Comparison of ENCODE assay signal across 1 cellular context in genomic region chr20:5788385-5788895, GRCh38.
A peak's percentile ranks its signal among the peaks of the same experiment; 100 is the strongest.
TF ChIP-seq lines count a peak whose summit lies in the region.

No MANE protein-coding gene starts in this region.

TF ChIP-seq in GM12878, 131 proteins besides CTCF, POLR2A, EP300 and RAD21 (continued from another document):
- TF ChIP-seq, protein P1, sequence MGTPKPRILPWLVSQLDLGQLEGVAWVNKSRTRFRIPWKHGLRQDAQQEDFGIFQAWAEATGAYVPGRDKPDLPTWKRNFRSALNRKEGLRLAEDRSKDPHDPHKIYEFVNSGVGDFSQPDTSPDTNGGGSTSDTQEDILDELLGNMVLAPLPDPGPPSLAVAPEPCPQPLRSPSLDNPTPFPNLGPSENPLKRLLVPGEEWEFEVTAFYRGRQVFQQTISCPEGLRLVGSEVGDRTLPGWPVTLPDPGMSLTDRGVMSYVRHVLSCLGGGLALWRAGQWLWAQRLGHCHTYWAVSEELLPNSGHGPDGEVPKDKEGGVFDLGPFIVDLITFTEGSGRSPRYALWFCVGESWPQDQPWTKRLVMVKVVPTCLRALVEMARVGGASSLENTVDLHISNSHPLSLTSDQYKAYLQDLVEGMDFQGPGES (IDR thresholded peaks at IDR 0.05): no peak
- TF ChIP-seq SMARCA5 (IDR thresholded peaks at IDR 0.05) (peak; percentile 76), CBX3 (IDR thresholded peaks at IDR 0.05; ENCODE audit: borderline replicate concordance, low read depth) (no peak), ZNF207 (IDR thresholded peaks at IDR 0.05; ENCODE audit: borderline replicate concordance) (no peak), NBN (IDR thresholded peaks at IDR 0.05) (no peak), MAX (IDR thresholded peaks at IDR 0.05; ENCODE audit: low read depth, low read length) (no peak), SMC3 (IDR thresholded peaks at IDR 0.05; ENCODE audit: borderline replicate concordance, low read length) (peak; percentile 99), FOXM1 (IDR thresholded peaks at IDR 0.05; ENCODE audit: low read depth, low read length) (peak; percentile 67; the same call in 1 of the 2 replicates), RUNX3 (IDR thresholded peaks at IDR 0.05; ENCODE audit: low read length) (no peak), WRNIP1 (IDR thresholded peaks at IDR 0.05; ENCODE audit: borderline replicate concordance, low read depth, low read length) (no peak), STAT1 (conservative IDR thresholded peaks at IDR 0.05) (no peak), HSF1 (IDR thresholded peaks at IDR 0.05; ENCODE audit: low read depth, low read length) (no peak), CEBPZ (IDR thresholded peaks at IDR 0.05; ENCODE audit: low read depth, low read length) (no peak), TAF1 (IDR thresholded peaks at IDR 0.05; ENCODE audit: borderline replicate concordance, low read depth, low read length) (no peak), ATF7 (IDR thresholded peaks at IDR 0.05; ENCODE audit: low read depth) (no peak), RCOR1 (conservative IDR thresholded peaks at IDR 0.05; ENCODE audit: low read depth, low read length) (no peak), KDM1A (IDR thresholded peaks at IDR 0.05; ENCODE audit: borderline replicate concordance) (no peak), ZNF274 (IDR thresholded peaks at IDR 0.05; ENCODE audit: insufficient read depth, insufficient read length) (no peak), TBL1XR1 (IDR thresholded peaks at IDR 0.05; ENCODE audit: low read depth, low read length) (no peak), ASH2L (IDR thresholded peaks at IDR 0.05; ENCODE audit: borderline replicate concordance, low read depth) (no peak), BMI1 (IDR thresholded peaks at IDR 0.05; ENCODE audit: borderline replicate concordance) (no peak), SRF (IDR thresholded peaks at IDR 0.05; ENCODE audit: low read depth in 2 of 2, low read length in 2 of 2) (no peak), MTA3 (IDR thresholded peaks at IDR 0.05; ENCODE audit: borderline replicate concordance, low read length) (no peak), NFXL1 (IDR thresholded peaks at IDR 0.05; ENCODE audit: borderline replicate concordance) (no peak), KAT2A (conservative IDR thresholded peaks at IDR 0.05; ENCODE audit: control insufficient read depth, low read depth, low read length) (no peak), TCF7 (IDR thresholded peaks at IDR 0.05; ENCODE audit: borderline replicate concordance) (no peak), YBX1 (IDR thresholded peaks at IDR 0.05) (no peak), CHD1 (IDR thresholded peaks at IDR 0.05; ENCODE audit: low read depth, low read length) (no peak), ESRRA (IDR thresholded peaks at IDR 0.05; ENCODE audit: low read length) (no peak), ZBED1 (IDR thresholded peaks at IDR 0.05; ENCODE audit: borderline replicate concordance) (no peak), ZSCAN29 (IDR thresholded peaks at IDR 0.05) (no peak), RB1 (IDR thresholded peaks at IDR 0.05; ENCODE audit: borderline replicate concordance) (no peak), ETV6 (conservative IDR thresholded peaks at IDR 0.05 in 1 of 2, IDR thresholded peaks at IDR 0.05 in 1 of 2; ENCODE audit: borderline replicate concordance in 1 of 2, low read depth in 1 of 2) (no peak), MEF2A (IDR thresholded peaks at IDR 0.05; ENCODE audit: insufficient read depth, low read depth, low read length) (peak; percentile 45; the same call in 1 of the 2 replicates), MYB (IDR thresholded peaks at IDR 0.05; ENCODE audit: borderline replicate concordance, low read depth, low read length) (no peak), IRF4 (IDR thresholded peaks at IDR 0.05; ENCODE audit: low read depth, low read length) (no peak), SPI1 (IDR thresholded peaks at IDR 0.05; ENCODE audit: borderline replicate concordance, insufficient read depth, low read depth, low read length) (no peak), SP1 (IDR thresholded peaks at IDR 0.05; ENCODE audit: low read depth, low read length) (no peak), LARP7 (IDR thresholded peaks at IDR 0.05) (no peak)
- TF ChIP-seq, protein P2, sequence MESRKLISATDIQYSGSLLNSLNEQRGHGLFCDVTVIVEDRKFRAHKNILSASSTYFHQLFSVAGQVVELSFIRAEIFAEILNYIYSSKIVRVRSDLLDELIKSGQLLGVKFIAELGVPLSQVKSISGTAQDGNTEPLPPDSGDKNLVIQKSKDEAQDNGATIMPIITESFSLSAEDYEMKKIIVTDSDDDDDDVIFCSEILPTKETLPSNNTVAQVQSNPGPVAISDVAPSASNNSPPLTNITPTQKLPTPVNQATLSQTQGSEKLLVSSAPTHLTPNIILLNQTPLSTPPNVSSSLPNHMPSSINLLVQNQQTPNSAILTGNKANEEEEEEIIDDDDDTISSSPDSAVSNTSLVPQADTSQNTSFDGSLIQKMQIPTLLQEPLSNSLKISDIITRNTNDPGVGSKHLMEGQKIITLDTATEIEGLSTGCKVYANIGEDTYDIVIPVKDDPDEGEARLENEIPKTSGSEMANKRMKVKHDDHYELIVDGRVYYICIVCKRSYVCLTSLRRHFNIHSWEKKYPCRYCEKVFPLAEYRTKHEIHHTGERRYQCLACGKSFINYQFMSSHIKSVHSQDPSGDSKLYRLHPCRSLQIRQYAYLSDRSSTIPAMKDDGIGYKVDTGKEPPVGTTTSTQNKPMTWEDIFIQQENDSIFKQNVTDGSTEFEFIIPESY (IDR thresholded peaks at IDR 0.05): no peak
- TF ChIP-seq, protein P3, sequence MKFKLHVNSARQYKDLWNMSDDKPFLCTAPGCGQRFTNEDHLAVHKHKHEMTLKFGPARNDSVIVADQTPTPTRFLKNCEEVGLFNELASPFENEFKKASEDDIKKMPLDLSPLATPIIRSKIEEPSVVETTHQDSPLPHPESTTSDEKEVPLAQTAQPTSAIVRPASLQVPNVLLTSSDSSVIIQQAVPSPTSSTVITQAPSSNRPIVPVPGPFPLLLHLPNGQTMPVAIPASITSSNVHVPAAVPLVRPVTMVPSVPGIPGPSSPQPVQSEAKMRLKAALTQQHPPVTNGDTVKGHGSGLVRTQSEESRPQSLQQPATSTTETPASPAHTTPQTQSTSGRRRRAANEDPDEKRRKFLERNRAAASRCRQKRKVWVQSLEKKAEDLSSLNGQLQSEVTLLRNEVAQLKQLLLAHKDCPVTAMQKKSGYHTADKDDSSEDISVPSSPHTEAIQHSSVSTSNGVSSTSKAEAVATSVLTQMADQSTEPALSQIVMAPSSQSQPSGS (IDR thresholded peaks at IDR 0.05; ENCODE audit: low read length): no peak
- TF ChIP-seq, protein P4, sequence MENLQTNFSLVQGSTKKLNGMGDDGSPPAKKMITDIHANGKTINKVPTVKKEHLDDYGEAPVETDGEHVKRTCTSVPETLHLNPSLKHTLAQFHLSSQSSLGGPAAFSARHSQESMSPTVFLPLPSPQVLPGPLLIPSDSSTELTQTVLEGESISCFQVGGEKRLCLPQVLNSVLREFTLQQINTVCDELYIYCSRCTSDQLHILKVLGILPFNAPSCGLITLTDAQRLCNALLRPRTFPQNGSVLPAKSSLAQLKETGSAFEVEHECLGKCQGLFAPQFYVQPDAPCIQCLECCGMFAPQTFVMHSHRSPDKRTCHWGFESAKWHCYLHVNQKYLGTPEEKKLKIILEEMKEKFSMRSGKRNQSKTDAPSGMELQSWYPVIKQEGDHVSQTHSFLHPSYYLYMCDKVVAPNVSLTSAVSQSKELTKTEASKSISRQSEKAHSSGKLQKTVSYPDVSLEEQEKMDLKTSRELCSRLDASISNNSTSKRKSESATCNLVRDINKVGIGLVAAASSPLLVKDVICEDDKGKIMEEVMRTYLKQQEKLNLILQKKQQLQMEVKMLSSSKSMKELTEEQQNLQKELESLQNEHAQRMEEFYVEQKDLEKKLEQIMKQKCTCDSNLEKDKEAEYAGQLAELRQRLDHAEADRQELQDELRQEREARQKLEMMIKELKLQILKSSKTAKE (IDR thresholded peaks at IDR 0.05; ENCODE audit: low read depth, poor library complexity, severe bottlenecking): peak; percentile 57
- TF ChIP-seq, protein P5, sequence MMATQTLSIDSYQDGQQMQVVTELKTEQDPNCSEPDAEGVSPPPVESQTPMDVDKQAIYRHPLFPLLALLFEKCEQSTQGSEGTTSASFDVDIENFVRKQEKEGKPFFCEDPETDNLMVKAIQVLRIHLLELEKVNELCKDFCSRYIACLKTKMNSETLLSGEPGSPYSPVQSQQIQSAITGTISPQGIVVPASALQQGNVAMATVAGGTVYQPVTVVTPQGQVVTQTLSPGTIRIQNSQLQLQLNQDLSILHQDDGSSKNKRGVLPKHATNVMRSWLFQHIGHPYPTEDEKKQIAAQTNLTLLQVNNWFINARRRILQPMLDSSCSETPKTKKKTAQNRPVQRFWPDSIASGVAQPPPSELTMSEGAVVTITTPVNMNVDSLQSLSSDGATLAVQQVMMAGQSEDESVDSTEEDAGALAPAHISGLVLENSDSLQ (IDR thresholded peaks at IDR 0.05): no peak
- TF ChIP-seq, protein P6, sequence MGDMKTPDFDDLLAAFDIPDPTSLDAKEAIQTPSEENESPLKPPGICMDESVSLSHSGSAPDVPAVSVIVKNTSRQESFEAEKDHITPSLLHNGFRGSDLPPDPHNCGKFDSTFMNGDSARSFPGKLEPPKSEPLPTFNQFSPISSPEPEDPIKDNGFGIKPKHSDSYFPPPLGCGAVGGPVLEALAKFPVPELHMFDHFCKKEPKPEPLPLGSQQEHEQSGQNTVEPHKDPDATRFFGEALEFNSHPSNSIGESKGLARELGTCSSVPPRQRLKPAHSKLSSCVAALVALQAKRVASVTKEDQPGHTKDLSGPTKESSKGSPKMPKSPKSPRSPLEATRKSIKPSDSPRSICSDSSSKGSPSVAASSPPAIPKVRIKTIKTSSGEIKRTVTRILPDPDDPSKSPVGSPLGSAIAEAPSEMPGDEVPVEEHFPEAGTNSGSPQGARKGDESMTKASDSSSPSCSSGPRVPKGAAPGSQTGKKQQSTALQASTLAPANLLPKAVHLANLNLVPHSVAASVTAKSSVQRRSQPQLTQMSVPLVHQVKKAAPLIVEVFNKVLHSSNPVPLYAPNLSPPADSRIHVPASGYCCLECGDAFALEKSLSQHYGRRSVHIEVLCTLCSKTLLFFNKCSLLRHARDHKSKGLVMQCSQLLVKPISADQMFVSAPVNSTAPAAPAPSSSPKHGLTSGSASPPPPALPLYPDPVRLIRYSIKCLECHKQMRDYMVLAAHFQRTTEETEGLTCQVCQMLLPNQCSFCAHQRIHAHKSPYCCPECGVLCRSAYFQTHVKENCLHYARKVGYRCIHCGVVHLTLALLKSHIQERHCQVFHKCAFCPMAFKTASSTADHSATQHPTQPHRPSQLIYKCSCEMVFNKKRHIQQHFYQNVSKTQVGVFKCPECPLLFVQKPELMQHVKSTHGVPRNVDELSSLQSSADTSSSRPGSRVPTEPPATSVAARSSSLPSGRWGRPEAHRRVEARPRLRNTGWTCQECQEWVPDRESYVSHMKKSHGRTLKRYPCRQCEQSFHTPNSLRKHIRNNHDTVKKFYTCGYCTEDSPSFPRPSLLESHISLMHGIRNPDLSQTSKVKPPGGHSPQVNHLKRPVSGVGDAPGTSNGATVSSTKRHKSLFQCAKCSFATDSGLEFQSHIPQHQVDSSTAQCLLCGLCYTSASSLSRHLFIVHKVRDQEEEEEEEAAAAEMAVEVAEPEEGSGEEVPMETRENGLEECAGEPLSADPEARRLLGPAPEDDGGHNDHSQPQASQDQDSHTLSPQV (IDR thresholded peaks at IDR 0.05): 0 out of 2 replicates have a peak, but pooled peaks have one; percentile 42
- TF ChIP-seq, protein P7, sequence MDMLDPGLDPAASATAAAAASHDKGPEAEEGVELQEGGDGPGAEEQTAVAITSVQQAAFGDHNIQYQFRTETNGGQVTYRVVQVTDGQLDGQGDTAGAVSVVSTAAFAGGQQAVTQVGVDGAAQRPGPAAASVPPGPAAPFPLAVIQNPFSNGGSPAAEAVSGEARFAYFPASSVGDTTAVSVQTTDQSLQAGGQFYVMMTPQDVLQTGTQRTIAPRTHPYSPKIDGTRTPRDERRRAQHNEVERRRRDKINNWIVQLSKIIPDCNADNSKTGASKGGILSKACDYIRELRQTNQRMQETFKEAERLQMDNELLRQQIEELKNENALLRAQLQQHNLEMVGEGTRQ (IDR thresholded peaks at IDR 0.05; ENCODE audit: borderline replicate concordance, low read depth, low read length): no peak
- TF ChIP-seq, protein P8, sequence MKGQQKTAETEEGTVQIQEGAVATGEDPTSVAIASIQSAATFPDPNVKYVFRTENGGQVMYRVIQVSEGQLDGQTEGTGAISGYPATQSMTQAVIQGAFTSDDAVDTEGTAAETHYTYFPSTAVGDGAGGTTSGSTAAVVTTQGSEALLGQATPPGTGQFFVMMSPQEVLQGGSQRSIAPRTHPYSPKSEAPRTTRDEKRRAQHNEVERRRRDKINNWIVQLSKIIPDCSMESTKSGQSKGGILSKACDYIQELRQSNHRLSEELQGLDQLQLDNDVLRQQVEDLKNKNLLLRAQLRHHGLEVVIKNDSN (IDR thresholded peaks at IDR 0.05; ENCODE audit: borderline replicate concordance, extremely low read length, insufficient read depth, low read depth, low read length): no peak
